In the genomic region with DNA sequence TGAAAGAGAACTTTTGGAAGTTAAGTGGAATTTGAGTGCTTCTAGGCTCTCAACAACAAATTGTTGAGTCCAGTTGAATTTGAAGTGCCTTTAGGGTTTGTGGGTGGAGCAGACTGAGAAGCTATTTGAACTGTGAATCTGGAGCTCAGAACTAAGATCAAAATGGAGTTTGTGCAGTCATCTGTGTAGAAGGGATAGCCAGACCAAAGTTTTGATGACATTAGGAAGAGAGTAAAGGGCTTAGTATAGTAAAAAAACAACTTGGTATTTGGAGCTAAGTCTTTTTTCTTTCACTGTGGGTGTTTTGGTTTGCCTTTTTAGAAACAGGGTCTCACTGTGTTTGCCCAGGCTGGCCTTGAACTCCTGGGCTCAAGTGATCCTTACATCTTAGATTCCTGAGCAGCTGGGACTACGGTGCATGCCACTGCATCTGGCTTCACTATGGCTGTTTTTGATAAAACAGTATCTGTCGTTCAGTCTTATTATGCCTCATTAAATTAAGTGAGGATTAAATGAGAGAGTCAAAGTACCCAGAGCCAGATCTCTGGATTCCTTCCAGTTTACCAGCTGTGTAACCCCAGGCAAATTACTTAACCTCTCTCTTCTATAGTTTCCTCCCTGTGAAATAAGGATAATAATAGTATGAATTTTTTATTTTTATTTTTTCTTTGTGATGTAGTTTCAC, we compare ENCODE assay signal across 1 cellular context.
TF ChIP-seq lines count a peak whose summit lies in the region.

No MANE protein-coding gene starts in this region.

TF ChIP-seq in K562, 482 proteins besides CTCF, POLR2A, EP300 and RAD21 (continued from another document):
- TF ChIP-seq ZHX1 (conservative IDR thresholded peaks at IDR 0.05; ENCODE audit: low read length) (no peak), SPI1 (IDR thresholded peaks at IDR 0.05; ENCODE audit: borderline replicate concordance, low read depth, low read length) (no peak), ZNF740 (CRISPR knock-in tag; IDR thresholded peaks at IDR 0.05) (no peak), ZNF740 (tag; IDR thresholded peaks at IDR 0.05) (no peak), RBM34 (IDR thresholded peaks at IDR 0.05; ENCODE audit: borderline replicate concordance, insufficient read depth, low read length) (no peak), SMAD3 (CRISPR knock-in tag; conservative IDR thresholded peaks at IDR 0.05) (no peak), ZNF253 (CRISPR knock-in tag; conservative IDR thresholded peaks at IDR 0.05) (no peak), TRIM24 (IDR thresholded peaks at IDR 0.05) (no peak), MECOM (CRISPR knock-in tag; IDR thresholded peaks at IDR 0.05) (no peak), ESRRA (IDR thresholded peaks at IDR 0.05; ENCODE audit: borderline replicate concordance, low read depth) (no peak), STAG1 (CRISPR knock-in tag; IDR thresholded peaks at IDR 0.05; ENCODE audit: borderline replicate concordance) (no peak), ZNF717 (CRISPR knock-in tag; IDR thresholded peaks at IDR 0.05) (no peak), ZNF239 (CRISPR knock-in tag; IDR thresholded peaks at IDR 0.05) (no peak; the same call in 1 of the 2 replicates), DMBX1 (CRISPR knock-in tag; IDR thresholded peaks at IDR 0.05; ENCODE audit: borderline replicate concordance) (peak; percentile 64; the same call in 1 of the 2 replicates), SAFB (IDR thresholded peaks at IDR 0.05; ENCODE audit: borderline replicate concordance, low read depth, low read length) (no peak), XRCC3 (IDR thresholded peaks at IDR 0.05) (no peak)
- TF ChIP-seq, protein P1, sequence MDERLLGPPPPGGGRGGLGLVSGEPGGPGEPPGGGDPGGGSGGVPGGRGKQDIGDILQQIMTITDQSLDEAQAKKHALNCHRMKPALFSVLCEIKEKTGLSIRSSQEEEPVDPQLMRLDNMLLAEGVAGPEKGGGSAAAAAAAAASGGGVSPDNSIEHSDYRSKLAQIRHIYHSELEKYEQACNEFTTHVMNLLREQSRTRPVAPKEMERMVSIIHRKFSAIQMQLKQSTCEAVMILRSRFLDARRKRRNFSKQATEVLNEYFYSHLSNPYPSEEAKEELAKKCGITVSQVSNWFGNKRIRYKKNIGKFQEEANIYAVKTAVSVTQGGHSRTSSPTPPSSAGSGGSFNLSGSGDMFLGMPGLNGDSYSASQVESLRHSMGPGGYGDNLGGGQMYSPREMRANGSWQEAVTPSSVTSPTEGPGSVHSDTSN (CRISPR knock-in tag; IDR thresholded peaks at IDR 0.05; ENCODE audit: low read depth), result no peak
- TF ChIP-seq, protein P1 (tag; conservative IDR thresholded peaks at IDR 0.05; ENCODE audit: low read depth), result peak; percentile 31; the same call in 1 of the 2 replicates
- TF ChIP-seq, protein P2, sequence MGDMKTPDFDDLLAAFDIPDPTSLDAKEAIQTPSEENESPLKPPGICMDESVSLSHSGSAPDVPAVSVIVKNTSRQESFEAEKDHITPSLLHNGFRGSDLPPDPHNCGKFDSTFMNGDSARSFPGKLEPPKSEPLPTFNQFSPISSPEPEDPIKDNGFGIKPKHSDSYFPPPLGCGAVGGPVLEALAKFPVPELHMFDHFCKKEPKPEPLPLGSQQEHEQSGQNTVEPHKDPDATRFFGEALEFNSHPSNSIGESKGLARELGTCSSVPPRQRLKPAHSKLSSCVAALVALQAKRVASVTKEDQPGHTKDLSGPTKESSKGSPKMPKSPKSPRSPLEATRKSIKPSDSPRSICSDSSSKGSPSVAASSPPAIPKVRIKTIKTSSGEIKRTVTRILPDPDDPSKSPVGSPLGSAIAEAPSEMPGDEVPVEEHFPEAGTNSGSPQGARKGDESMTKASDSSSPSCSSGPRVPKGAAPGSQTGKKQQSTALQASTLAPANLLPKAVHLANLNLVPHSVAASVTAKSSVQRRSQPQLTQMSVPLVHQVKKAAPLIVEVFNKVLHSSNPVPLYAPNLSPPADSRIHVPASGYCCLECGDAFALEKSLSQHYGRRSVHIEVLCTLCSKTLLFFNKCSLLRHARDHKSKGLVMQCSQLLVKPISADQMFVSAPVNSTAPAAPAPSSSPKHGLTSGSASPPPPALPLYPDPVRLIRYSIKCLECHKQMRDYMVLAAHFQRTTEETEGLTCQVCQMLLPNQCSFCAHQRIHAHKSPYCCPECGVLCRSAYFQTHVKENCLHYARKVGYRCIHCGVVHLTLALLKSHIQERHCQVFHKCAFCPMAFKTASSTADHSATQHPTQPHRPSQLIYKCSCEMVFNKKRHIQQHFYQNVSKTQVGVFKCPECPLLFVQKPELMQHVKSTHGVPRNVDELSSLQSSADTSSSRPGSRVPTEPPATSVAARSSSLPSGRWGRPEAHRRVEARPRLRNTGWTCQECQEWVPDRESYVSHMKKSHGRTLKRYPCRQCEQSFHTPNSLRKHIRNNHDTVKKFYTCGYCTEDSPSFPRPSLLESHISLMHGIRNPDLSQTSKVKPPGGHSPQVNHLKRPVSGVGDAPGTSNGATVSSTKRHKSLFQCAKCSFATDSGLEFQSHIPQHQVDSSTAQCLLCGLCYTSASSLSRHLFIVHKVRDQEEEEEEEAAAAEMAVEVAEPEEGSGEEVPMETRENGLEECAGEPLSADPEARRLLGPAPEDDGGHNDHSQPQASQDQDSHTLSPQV (IDR thresholded peaks at IDR 0.05), result peak; percentile 93
